Comparison of ENCODE assay signal across 21 cellular contexts in the genomic region with DNA sequence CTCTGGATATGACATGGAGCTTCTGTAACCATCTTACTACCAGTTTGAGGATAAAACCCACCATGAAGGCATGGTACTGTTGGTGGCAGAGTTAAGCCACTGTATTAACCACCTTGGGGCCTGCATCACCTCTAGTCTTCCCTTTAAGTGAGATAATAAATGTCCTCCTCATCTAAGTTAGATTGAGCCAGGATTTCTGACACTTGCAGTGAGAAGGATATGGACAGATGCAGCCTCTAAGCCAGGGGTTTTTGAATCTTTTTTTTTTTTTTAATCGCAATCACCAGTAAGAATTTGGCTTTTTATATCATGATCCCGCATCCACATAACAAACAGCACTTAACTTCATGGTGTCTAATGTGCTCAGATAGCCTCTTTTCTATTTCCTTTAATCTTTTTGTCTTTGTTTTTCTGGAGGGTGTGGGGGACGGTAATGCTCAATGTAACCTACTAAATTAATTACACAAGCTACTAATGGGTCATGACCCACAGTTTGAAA. TPM values are rescaled to one million over a fixed set of nuclear protein-coding genes. Genes with fewer than 3 reads are reported as not detected.
DNase-seq lines count a peak whose midpoint lies in the region; ATAC-seq and TF ChIP-seq lines count a peak whose summit lies in the region.
"Had no signal": no experiment of that assay in that cellular context is flagged by ENCODE, and none has a peak within 500 bp of the region (broad histone marks: within the 10 kb centered on the region; RNA-seq: fewer than 3 reads in every experiment).

No MANE protein-coding gene starts in this region.

- H3K9me3 ChIP-seq in A673 (ENCODE audit: low read depth, low read length, poor library complexity, severe bottlenecking) (no peaks in the 10 kb centered on the region), body of pancreas (no peaks in the 10 kb centered on the region)
- H3K9me3 ChIP-seq in CD4-positive, CD25-positive, alpha-beta regulatory T cell (ENCODE audit: control insufficient read depth in 2 of 2, low read length in 2 of 2): no peaks in the 10 kb centered on the region
- H3K9me3 ChIP-seq: psoas muscle, SK-N-SH, thyroid gland had no signal

- peaks cover 9% of the 10 kb centered on the region for H3K36me3 ChIP-seq in A673 (ENCODE audit: insufficient read depth, low read length, poor library complexity, severe bottlenecking)
- no peaks in the 10 kb centered on the region for H3K36me3 ChIP-seq in CD4-positive, CD25-positive, alpha-beta regulatory T cell (ENCODE audit: control insufficient read depth, insufficient read depth, low read length)
- H3K36me3 ChIP-seq in body of pancreas (replicated peaks in 1 of 2; ENCODE audit: insufficient read depth in 1 of 2, low read depth in 2 of 2): no peaks in the 10 kb centered on the region
- H3K36me3 ChIP-seq: thyroid gland had no signal

- peak overlapping the region; percentile 53 to 61 (median 59) for H3K27ac Mint-ChIP-seq in CD4-positive, CD25-positive, alpha-beta regulatory T cell
- peak overlapping the region; percentile 64 for H3K27ac Mint-ChIP-seq in mesothelial cell of epicardium
- H3K27ac Mint-ChIP-seq: activated B cell treated with CpG ODN at 0.5 μM for 24 hours; activated CD4-positive, alpha-beta memory T cell treated with anti-CD3 and anti-CD28 coated beads for 36 hours; stimulated activated naive B cell treated with anti-CD40 and anti-IgM and Interleukin-4, amounts not matched to agents 10 μg/mL and 1 μg/mL and 100 μg/mL, for 72 hours had no signal

- in situ Hi-C loops in GM13976 (cut with MboI; ENCODE audit: low sequenced_read_pairs, unreplicated experiment): no loop called here

- TF ChIP-seq CTCF in A673 (conservative IDR thresholded peaks at IDR 0.05; ENCODE audit: low read depth, low read length): no peak
- no peak for TF ChIP-seq CTCF in body of pancreas (IDR thresholded peaks at IDR 0.05)
- no peak for TF ChIP-seq CTCF in mesothelial cell of epicardium (IDR thresholded peaks at IDR 0.05; ENCODE audit: unreplicated experiment)
- TF ChIP-seq CTCF in GM13976 (IDR thresholded peaks at IDR 0.05; ENCODE audit: borderline replicate concordance, control extremely low read depth, extremely low read depth, insufficient read depth, missing control alignments): no peak

- peaks cover 13% of the 10 kb centered on the region for H3K4me1 ChIP-seq in A673 (ENCODE audit: insufficient read depth, low read length, poor library complexity, severe bottlenecking)
- peaks cover 24% of the 10 kb centered on the region for H3K4me1 ChIP-seq in CD4-positive, CD25-positive, alpha-beta regulatory T cell (ENCODE audit: control insufficient read depth, insufficient read depth, low read length, poor library complexity, severe bottlenecking)
- peaks cover 58% of the 10 kb centered on the region for H3K4me1 ChIP-seq in body of pancreas

- POLR2A ChIA-PET in A673 (lab: Charles Lee; ENCODE audit: low non-redundant PET): interaction anchor here (0.6 kb wide), 1 partner anchor 69 kb away, joined by 9 read pairs; no protein-coding TSS in a partner anchor

- 71 to 81% methylated on average over 3 of the region's 3 CpGs for WGBS in body of pancreas, 2 donors

- H3K9me3 Mint-ChIP-seq in CD4-positive, CD25-positive, alpha-beta regulatory T cell: peaks cover 0 to 1% (median 0%) of the 10 kb centered on the region in 7 donors
- no peaks in the 10 kb centered on the region for H3K9me3 Mint-ChIP-seq in mesothelial cell of epicardium
- H3K9me3 Mint-ChIP-seq: activated B cell treated with CpG ODN at 0.5 μM for 24 hours; activated CD4-positive, alpha-beta memory T cell treated with anti-CD3 and anti-CD28 coated beads for 36 hours; activated T-cell treated with anti-CD3 and anti-CD28 coated beads, Interleukin-2, amount 50 U/mL, for 24 hours; stimulated activated naive B cell treated with anti-CD40 and anti-IgM and Interleukin-4, amounts not matched to agents 10 μg/mL and 1 μg/mL and 100 μg/mL, for 72 hours had no signal

- no peak for ATAC-seq in CD4-positive, CD25-positive, alpha-beta regulatory T cell (ENCODE audit: low read depth in 2 of 2)
- no peak for ATAC-seq in body of pancreas
- no peak for ATAC-seq in HG03097 (IDR thresholded peaks at IDR 0.05; ENCODE audit: low FRiP score, unreplicated experiment)
- ATAC-seq: stimulated activated naive B cell treated with anti-CD40 and anti-IgM and Interleukin-4, amounts not matched to agents 10 μg/mL and 1 μg/mL and 100 μg/mL, for 72 hours had no signal

- H3K4me3 ChIP-seq in A673 (ENCODE audit: low read depth, low read length, poor library complexity, severe bottlenecking) (no peak overlapping the region), body of pancreas (no peak overlapping the region)
- no peak overlapping the region for H3K4me3 ChIP-seq in CD4-positive, CD25-positive, alpha-beta regulatory T cell (ENCODE audit: low read depth, low read length)
- H3K4me3 ChIP-seq: psoas muscle, smooth muscle cell, thyroid gland had no signal

- DNase-seq in A673 (ENCODE audit: low spot score): no peak
- DNase-seq in CD4-positive, CD25-positive, alpha-beta regulatory T cell: no peak
- DNase-seq in body of pancreas: no peak
- no peak for DNase-seq in mesothelial cell of epicardium (ENCODE audit: low spot score in 2 of 2, unreplicated experiment in 2 of 2)
- DNase-seq in GM13976 (ENCODE audit: low spot score): no peak
- no peak for DNase-seq in NCI-H1417 treated with DMSO at 0.1 percent for 48 hours (lab: John Stamatoyannopoulos, UW)
- DNase-seq: activated B cell treated with CpG ODN at 0.5 μM for 24 hours; activated CD4-positive, alpha-beta memory T cell treated with anti-CD3 and anti-CD28 coated beads for 36 hours; activated naive CD4-positive, alpha-beta T cell treated with Interleukin-2 at 50 U/mL for 16 hours; activated T-cell treated with anti-CD3 and anti-CD28 coated beads, Interleukin-2, amount 50 U/mL, for 24 hours; MV-4-11; NCI-H1694; NCI-H526 treated with DMSO at 0.1 percent for 48 hours; psoas muscle; RPMI8226; stimulated activated naive B cell treated with anti-CD40 and anti-IgM and Interleukin-4, amounts not matched to agents 10 μg/mL and 1 μg/mL and 100 μg/mL, for 72 hours; thyroid gland had no signal

- peaks cover 4% of the 10 kb centered on the region for H3K27me3 Mint-ChIP-seq in CD4-positive, CD25-positive, alpha-beta regulatory T cell
- H3K27me3 Mint-ChIP-seq in mesothelial cell of epicardium (ENCODE audit: low read depth): no peaks in the 10 kb centered on the region
- H3K27me3 Mint-ChIP-seq: activated B cell treated with CpG ODN at 0.5 μM for 24 hours; activated CD4-positive, alpha-beta memory T cell treated with anti-CD3 and anti-CD28 coated beads for 36 hours; activated T-cell treated with anti-CD3 and anti-CD28 coated beads, Interleukin-2, amount 50 U/mL, for 24 hours; stimulated activated naive B cell treated with anti-CD40 and anti-IgM and Interleukin-4, amounts not matched to agents 10 μg/mL and 1 μg/mL and 100 μg/mL, for 72 hours had no signal

- H3K27me3 ChIP-seq in A673 (replicated peaks; ENCODE audit: insufficient read depth, low read depth, low read length, poor library complexity) (no peaks in the 10 kb centered on the region), body of pancreas (no peaks in the 10 kb centered on the region)
- H3K27me3 ChIP-seq in CD4-positive, CD25-positive, alpha-beta regulatory T cell (ENCODE audit: control insufficient read depth, insufficient read depth, low read length): no peaks in the 10 kb centered on the region
- H3K27me3 ChIP-seq: thyroid gland had no signal

- H3K27ac ChIP-seq in A673 (ENCODE audit: low read depth, low read length, poor library complexity, severe bottlenecking) (peak overlapping the region; percentile 18), body of pancreas (peak overlapping the region; percentile 23 to 83 (median 74))
- H3K27ac ChIP-seq in CD4-positive, CD25-positive, alpha-beta regulatory T cell (ENCODE audit: insufficient read depth, low read length, poor library complexity, severe bottlenecking): no peak overlapping the region
- H3K27ac ChIP-seq: KMS-11, thyroid gland had no signal

- TF ChIP-seq POLR2A in body of pancreas (IDR thresholded peaks at IDR 0.05): no peak

- peaks cover 14% of the 10 kb centered on the region for H3K36me3 Mint-ChIP-seq in CD4-positive, CD25-positive, alpha-beta regulatory T cell
- no peaks in the 10 kb centered on the region for H3K36me3 Mint-ChIP-seq in mesothelial cell of epicardium

- CTCF ChIA-PET in A673 (lab: Charles Lee): interaction anchor here (1.0 kb wide), 1 partner anchor 70 kb away, joined by 3 read pairs; no protein-coding TSS in a partner anchor

- intact Hi-C loops in A673 (cut with micrococcal nuclease; ENCODE audit: unreplicated experiment) (no loop called here), body of pancreas (cut with DNase I) (no loop called here)

- peak overlapping the region in 1 of 4 donors; percentile 36 for H3K4me3 Mint-ChIP-seq in CD4-positive, CD25-positive, alpha-beta regulatory T cell
- H3K4me3 Mint-ChIP-seq in mesothelial cell of epicardium: no peak overlapping the region
- H3K4me3 Mint-ChIP-seq: activated B cell treated with CpG ODN at 0.5 μM for 24 hours; activated CD4-positive, alpha-beta memory T cell treated with anti-CD3 and anti-CD28 coated beads for 36 hours; activated T-cell treated with anti-CD3 and anti-CD28 coated beads, Interleukin-2, amount 50 U/mL, for 24 hours; stimulated activated naive B cell treated with anti-CD40 and anti-IgM and Interleukin-4, amounts not matched to agents 10 μg/mL and 1 μg/mL and 100 μg/mL, for 72 hours had no signal

- no TSS peak for BruUV-seq in A673 (replicated peaks; lab: Mats Ljungman, UMichigan)

- H3K4me1 Mint-ChIP-seq in CD4-positive, CD25-positive, alpha-beta regulatory T cell: peaks cover 19 to 49% (median 34%) of the 10 kb centered on the region in 4 donors
- H3K4me1 Mint-ChIP-seq in mesothelial cell of epicardium: peaks cover 22% of the 10 kb centered on the region

RNA-seq across cellular contexts. Expression of gene ATP1A1, which starts 42.2 kb away (rescaled TPM):
- total RNA-seq in A673 (2021): 1,293 and 1,420 TPM in 2 replicates
- 228 TPM for total RNA-seq in CD4-positive, CD25-positive, alpha-beta regulatory T cell
- 10 to 100 TPM; 52.4 to 63.8 (median 58.8) TPM for polyA plus RNA-seq in CD4-positive, CD25-positive, alpha-beta regulatory T cell
- 100 to 1,000 TPM; 423 to 593 TPM for total RNA-seq in body of pancreas
- total RNA-seq in mesothelial cell of epicardium: 215 to 221 TPM (median 219 TPM) in 3 replicates
